ENCODE assay signal across 21 cellular contexts in the genomic region with DNA sequence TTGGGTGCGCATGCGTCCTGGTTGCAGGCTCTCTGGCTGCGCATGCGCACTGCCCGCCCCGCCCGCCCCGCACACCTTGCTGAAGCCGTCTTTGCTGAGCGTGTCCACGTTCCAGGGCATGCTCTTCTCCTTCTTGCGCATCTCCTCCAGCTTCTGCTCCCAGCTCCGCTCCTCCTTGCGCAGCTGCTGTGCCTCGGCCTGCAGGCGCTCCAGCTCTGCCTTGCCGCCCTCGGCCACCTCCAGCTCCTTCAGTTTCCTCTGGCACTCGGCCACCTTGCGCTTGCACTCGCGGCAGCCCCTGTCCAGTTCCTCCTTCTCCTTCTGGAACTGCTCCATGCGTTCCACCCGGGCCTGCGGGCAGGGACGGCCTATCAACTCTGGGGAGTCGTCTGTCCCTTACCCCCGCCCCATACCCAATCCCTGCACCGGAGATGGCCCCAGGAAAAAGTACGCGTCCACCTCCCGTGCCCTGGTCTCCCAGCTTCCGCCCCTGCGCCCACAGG.
"Had no signal": no experiment of that assay in that cellular context is flagged by ENCODE, and none has a peak within 500 bp of the region (broad histone marks: within the 10 kb centered on the region; RNA-seq: fewer than 3 reads in every experiment).

No MANE protein-coding gene starts in this region.

- H3K9me3 Mint-ChIP-seq: naive thymus-derived CD8-positive, alpha-beta T cell; stimulated activated effector memory CD8-positive, alpha-beta T cell treated with anti-CD3 and anti-CD28 coated beads, Interleukin-12 subunit alpha, Interleukin-12 subunit beta, amount 100 ng/mL, for 72 hours had no signal

- H3K4me3 ChIP-seq: esophagus squamous epithelium, gastroesophageal sphincter, pancreas, smooth muscle cell, suprapubic skin, tibial artery had no signal

- H3K27me3 ChIP-seq: esophagus squamous epithelium, gastroesophageal sphincter, pancreas, suprapubic skin, tibial artery had no signal

- DNase-seq: effector memory CD4-positive, alpha-beta T cell; esophagus squamous epithelium; foreskin fibroblast; glutamatergic neuron; islet precursor cell; mammary epithelial cell; naive thymus-derived CD8-positive, alpha-beta T cell; nucleus accumbens; right cardiac atrium; stimulated activated CD4-positive, alpha-beta T cell treated with anti-CD3 and anti-CD28 coated beads, Interleukin-4, amount 100 ng/mL, for 1 hour; stimulated activated CD8-positive, alpha-beta memory T cell treated with anti-CD3 and anti-CD28 coated beads, Interleukin-4, amount 100 ng/mL, for 48 hours; stimulated activated naive CD8-positive, alpha-beta T cell treated with anti-CD3 and anti-CD28 coated beads, Interleukin-15, Interleukin-2, amounts not matched to agents 100 U/mL and 50 U/mL, for 24 hours; tibial artery had no signal

- H3K4me3 Mint-ChIP-seq: naive thymus-derived CD8-positive, alpha-beta T cell; stimulated activated effector memory CD8-positive, alpha-beta T cell treated with anti-CD3 and anti-CD28 coated beads, Interleukin-12 subunit alpha, Interleukin-12 subunit beta, amount 100 ng/mL, for 72 hours had no signal

- H3K27me3 Mint-ChIP-seq: naive thymus-derived CD8-positive, alpha-beta T cell; progenitor cell of endocrine pancreas had no signal

- H3K27ac ChIP-seq: epithelial cell of prostate, esophagus squamous epithelium, gastroesophageal sphincter, pancreas, suprapubic skin, tibial artery had no signal

- H3K9me3 ChIP-seq: esophagus squamous epithelium, gastroesophageal sphincter, pancreas, suprapubic skin, tibial artery had no signal

- H3K27ac Mint-ChIP-seq: progenitor cell of endocrine pancreas; stimulated activated effector memory CD8-positive, alpha-beta T cell treated with anti-CD3 and anti-CD28 coated beads, Interleukin-12 subunit alpha, Interleukin-12 subunit beta, amount 100 ng/mL, for 72 hours had no signal

- ATAC-seq: gastroesophageal sphincter; left lobe of liver; naive thymus-derived CD8-positive, alpha-beta T cell; pancreas; right cardiac atrium; stimulated activated effector memory CD8-positive, alpha-beta T cell treated with anti-CD3 and anti-CD28 coated beads, Interleukin-12 subunit alpha, Interleukin-12 subunit beta, amount 100 ng/mL, for 72 hours; stimulated activated naive CD8-positive, alpha-beta T cell treated with anti-CD3 and anti-CD28 coated beads, Interleukin-15, Interleukin-2, amounts not matched to agents 100 U/mL and 50 U/mL, for 24 hours had no signal
